3 cellular contexts compared by ENCODE assay signal in the genomic region with DNA sequence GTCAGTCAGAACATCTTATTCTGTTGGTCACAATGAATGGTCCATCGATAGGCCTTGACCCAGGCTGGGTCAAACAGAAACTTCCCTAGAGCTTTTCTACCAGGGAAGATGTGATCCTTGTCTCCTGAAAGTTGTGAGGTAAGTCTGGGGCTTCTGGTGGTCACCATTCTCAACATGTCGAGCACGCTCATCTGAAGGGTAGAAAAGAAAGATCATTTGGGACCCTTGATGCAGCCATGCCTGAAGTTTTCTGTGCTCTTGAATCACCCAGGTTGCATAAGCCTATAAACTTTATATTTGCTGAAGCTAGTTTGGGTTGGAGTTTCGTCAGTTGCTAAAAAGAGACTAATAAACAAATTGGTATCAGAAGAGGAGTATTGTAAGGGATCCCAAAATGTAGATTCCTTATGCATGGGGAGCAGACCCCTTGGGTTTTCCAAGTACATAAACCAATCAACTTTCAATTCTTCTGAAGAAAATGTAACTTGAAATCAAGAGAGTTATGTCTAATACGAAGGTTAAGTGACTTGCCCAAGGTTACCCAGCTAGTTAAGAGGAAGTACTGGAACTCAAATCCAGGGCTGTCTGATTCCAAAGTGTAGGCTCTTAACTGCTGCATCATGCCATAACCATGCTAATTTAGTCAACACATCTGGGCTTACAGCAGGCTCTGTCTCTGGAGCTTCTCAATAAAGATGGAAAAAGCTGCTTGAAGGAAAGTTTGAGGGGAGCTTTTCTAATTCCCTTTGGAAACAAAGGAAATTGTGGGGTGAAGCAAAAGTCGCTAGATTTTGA.
TF ChIP-seq lines count a peak whose summit lies in the region.

No MANE protein-coding gene starts in this region.

TF ChIP-seq in GM23338, 12 proteins besides CTCF, POLR2A, EP300 and RAD21 (continues in another document):
- no peak for TF ChIP-seq ZNF331 (CRISPR knock-in tag; IDR thresholded peaks at IDR 0.05; ENCODE audit: low read depth)
- no peak for TF ChIP-seq NANOG (IDR thresholded peaks at IDR 0.05; ENCODE audit: borderline replicate concordance)
- no peak for TF ChIP-seq EZH2phosphoT487 (IDR thresholded peaks at IDR 0.05; ENCODE audit: unreplicated experiment)
- TF ChIP-seq, protein P1, sequence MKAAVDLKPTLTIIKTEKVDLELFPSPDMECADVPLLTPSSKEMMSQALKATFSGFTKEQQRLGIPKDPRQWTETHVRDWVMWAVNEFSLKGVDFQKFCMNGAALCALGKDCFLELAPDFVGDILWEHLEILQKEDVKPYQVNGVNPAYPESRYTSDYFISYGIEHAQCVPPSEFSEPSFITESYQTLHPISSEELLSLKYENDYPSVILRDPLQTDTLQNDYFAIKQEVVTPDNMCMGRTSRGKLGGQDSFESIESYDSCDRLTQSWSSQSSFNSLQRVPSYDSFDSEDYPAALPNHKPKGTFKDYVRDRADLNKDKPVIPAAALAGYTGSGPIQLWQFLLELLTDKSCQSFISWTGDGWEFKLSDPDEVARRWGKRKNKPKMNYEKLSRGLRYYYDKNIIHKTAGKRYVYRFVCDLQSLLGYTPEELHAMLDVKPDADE (IDR thresholded peaks at IDR 0.05) = no peak
- no peak for TF ChIP-seq EZH2 (IDR thresholded peaks at IDR 0.05; ENCODE audit: low read depth, unreplicated experiment)
- TF ChIP-seq ZNF114 (CRISPR knock-in tag; IDR thresholded peaks at IDR 0.05) = no peak
- TF ChIP-seq, protein P2, sequence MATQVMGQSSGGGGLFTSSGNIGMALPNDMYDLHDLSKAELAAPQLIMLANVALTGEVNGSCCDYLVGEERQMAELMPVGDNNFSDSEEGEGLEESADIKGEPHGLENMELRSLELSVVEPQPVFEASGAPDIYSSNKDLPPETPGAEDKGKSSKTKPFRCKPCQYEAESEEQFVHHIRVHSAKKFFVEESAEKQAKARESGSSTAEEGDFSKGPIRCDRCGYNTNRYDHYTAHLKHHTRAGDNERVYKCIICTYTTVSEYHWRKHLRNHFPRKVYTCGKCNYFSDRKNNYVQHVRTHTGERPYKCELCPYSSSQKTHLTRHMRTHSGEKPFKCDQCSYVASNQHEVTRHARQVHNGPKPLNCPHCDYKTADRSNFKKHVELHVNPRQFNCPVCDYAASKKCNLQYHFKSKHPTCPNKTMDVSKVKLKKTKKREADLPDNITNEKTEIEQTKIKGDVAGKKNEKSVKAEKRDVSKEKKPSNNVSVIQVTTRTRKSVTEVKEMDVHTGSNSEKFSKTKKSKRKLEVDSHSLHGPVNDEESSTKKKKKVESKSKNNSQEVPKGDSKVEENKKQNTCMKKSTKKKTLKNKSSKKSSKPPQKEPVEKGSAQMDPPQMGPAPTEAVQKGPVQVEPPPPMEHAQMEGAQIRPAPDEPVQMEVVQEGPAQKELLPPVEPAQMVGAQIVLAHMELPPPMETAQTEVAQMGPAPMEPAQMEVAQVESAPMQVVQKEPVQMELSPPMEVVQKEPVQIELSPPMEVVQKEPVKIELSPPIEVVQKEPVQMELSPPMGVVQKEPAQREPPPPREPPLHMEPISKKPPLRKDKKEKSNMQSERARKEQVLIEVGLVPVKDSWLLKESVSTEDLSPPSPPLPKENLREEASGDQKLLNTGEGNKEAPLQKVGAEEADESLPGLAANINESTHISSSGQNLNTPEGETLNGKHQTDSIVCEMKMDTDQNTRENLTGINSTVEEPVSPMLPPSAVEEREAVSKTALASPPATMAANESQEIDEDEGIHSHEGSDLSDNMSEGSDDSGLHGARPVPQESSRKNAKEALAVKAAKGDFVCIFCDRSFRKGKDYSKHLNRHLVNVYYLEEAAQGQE (IDR thresholded peaks at IDR 0.05; ENCODE audit: unreplicated experiment) = no peak
- no peak for TF ChIP-seq CREB1 (CRISPR knock-in tag; IDR thresholded peaks at IDR 0.05; ENCODE audit: low read depth)
- TF ChIP-seq STAT1 (IDR thresholded peaks at IDR 0.05; ENCODE audit: unreplicated experiment) = no peak
- no peak for TF ChIP-seq POLR2AphosphoS5 (IDR thresholded peaks at IDR 0.05; ENCODE audit: low read depth)

TF ChIP-seq in H1, 55 proteins besides CTCF, POLR2A, EP300 and RAD21 (continues in another document):
- no peak for TF ChIP-seq KDM5A (IDR thresholded peaks at IDR 0.05; ENCODE audit: low read length)
- no peak for TF ChIP-seq CBX5 (IDR thresholded peaks at IDR 0.05; ENCODE audit: low read depth, low read length)
- no peak for TF ChIP-seq BCL11A (IDR thresholded peaks at IDR 0.05; ENCODE audit: low read depth in 2 of 2, low read length in 2 of 2)
- no peak for TF ChIP-seq TCF12 (IDR thresholded peaks at IDR 0.05; ENCODE audit: low read depth, low read length)
- TF ChIP-seq CHD2 (IDR thresholded peaks at IDR 0.05; ENCODE audit: low read length) = no peak
- no peak for TF ChIP-seq PHF8 (conservative IDR thresholded peaks at IDR 0.05; ENCODE audit: low read depth, low read length)
- no peak for TF ChIP-seq RBBP5 (IDR thresholded peaks at IDR 0.05; ENCODE audit: borderline replicate concordance, low read depth, low read length)
- TF ChIP-seq SIN3A (conservative IDR thresholded peaks at IDR 0.05 in 1 of 2, IDR thresholded peaks at IDR 0.05 in 1 of 2; ENCODE audit: low read depth in 1 of 2, low read length in 2 of 2) = no peak

TF ChIP-seq in SK-N-SH, 30 proteins besides CTCF, POLR2A, EP300 and RAD21:
- no peak for TF ChIP-seq YY1 (IDR thresholded peaks at IDR 0.05; ENCODE audit: low read depth)
